ENCODE assay signal across 2 cellular contexts in the genomic region with DNA sequence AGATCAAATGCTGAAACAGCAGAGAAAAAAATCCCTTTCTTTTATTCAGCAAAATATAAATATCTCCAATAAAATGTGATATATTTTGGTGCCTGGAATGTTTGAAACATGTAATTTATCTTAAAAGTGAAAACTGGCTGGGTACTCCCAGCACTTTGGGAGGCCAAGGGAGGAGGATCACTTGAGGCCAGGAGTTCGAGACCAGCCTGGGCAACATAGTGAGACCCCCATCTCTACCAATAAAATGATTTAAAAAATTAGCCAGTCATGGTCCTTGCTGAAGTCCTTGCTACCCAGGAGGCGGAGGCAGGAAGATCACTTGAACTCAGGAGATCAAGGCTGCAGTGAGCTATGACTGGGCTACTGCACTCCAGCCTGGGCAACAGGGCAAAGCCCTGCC.
TF ChIP-seq lines count a peak whose summit lies in the region.

No MANE protein-coding gene starts in this region.

TF ChIP-seq in HepG2, 621 proteins besides CTCF, POLR2A, EP300 and RAD21:
- TF ChIP-seq, protein P1, sequence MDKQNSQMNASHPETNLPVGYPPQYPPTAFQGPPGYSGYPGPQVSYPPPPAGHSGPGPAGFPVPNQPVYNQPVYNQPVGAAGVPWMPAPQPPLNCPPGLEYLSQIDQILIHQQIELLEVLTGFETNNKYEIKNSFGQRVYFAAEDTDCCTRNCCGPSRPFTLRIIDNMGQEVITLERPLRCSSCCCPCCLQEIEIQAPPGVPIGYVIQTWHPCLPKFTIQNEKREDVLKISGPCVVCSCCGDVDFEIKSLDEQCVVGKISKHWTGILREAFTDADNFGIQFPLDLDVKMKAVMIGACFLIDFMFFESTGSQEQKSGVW (CRISPR knock-in tag; IDR thresholded peaks at IDR 0.05; ENCODE audit: borderline replicate concordance): no peak
- TF ChIP-seq, protein P2, sequence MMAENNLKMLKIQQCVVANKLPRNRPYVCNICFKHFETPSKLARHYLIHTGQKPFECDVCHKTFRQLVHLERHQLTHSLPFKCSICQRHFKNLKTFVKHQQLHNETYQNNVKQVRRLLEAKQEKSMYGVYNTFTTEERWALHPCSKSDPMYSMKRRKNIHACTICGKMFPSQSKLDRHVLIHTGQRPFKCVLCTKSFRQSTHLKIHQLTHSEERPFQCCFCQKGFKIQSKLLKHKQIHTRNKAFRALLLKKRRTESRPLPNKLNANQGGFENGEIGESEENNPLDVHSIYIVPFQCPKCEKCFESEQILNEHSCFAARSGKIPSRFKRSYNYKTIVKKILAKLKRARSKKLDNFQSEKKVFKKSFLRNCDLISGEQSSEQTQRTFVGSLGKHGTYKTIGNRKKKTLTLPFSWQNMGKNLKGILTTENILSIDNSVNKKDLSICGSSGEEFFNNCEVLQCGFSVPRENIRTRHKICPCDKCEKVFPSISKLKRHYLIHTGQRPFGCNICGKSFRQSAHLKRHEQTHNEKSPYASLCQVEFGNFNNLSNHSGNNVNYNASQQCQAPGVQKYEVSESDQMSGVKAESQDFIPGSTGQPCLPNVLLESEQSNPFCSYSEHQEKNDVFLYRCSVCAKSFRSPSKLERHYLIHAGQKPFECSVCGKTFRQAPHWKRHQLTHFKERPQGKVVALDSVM (CRISPR knock-in tag; IDR thresholded peaks at IDR 0.05): peak; percentile 70
- TF ChIP-seq ZNF121 (CRISPR knock-in tag; IDR thresholded peaks at IDR 0.05): 0 out of 2 replicates have a peak, but pooled peaks have one; percentile 7

TF ChIP-seq in WTC11, 78 proteins besides CTCF, POLR2A, EP300 and RAD21:
- TF ChIP-seq, protein P3, sequence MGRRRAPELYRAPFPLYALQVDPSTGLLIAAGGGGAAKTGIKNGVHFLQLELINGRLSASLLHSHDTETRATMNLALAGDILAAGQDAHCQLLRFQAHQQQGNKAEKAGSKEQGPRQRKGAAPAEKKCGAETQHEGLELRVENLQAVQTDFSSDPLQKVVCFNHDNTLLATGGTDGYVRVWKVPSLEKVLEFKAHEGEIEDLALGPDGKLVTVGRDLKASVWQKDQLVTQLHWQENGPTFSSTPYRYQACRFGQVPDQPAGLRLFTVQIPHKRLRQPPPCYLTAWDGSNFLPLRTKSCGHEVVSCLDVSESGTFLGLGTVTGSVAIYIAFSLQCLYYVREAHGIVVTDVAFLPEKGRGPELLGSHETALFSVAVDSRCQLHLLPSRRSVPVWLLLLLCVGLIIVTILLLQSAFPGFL (CRISPR knock-in tag; IDR thresholded peaks at IDR 0.05; ENCODE audit: borderline replicate concordance): no peak
- peak; percentile 54; the same call in 1 of the 2 replicates for TF ChIP-seq ZNF121 (CRISPR knock-in tag; IDR thresholded peaks at IDR 0.05)
